28 cellular contexts compared by ENCODE assay signal in genomic region chr2:178082646-178083045, GRCh38. TPM values are rescaled to one million over a fixed set of nuclear protein-coding genes. Genes with fewer than 3 reads are reported as not detected.
"Had no signal": no experiment of that assay in that cellular context is flagged by ENCODE, and none has a peak within 500 bp of the region (broad histone marks: within the 10 kb centered on the region; RNA-seq: fewer than 3 reads in every experiment).

No MANE protein-coding gene starts in this region.

- H3K27ac Mint-ChIP-seq: natural killer cell; nephron; progenitor cell of endocrine pancreas; stimulated activated effector memory CD8-positive, alpha-beta T cell treated with anti-CD3 and anti-CD28 coated beads, Interleukin-12 subunit alpha, Interleukin-12 subunit beta, amount 100 ng/mL, for 72 hours; stimulated activated naive B cell treated with anti-CD40 and anti-IgM and Interleukin-4, amounts not matched to agents 10 μg/mL and 1 μg/mL and 100 μg/mL, for 72 hours; stimulated activated naive CD8-positive, alpha-beta T cell treated with anti-CD3 and anti-CD28 coated beads, Interleukin-15, Interleukin-2, amounts not matched to agents 100 ng/mL and 50 ng/mL, for 24 hours had no signal

- H3K4me1 Mint-ChIP-seq: natural killer cell; nephron; stimulated activated effector memory CD8-positive, alpha-beta T cell treated with anti-CD3 and anti-CD28 coated beads, Interleukin-12 subunit alpha, Interleukin-12 subunit beta, amount 100 ng/mL, for 72 hours; stimulated activated naive B cell treated with anti-CD40 and anti-IgM and Interleukin-4, amounts not matched to agents 10 μg/mL and 1 μg/mL and 100 μg/mL, for 72 hours had no signal

- H3K9me3 Mint-ChIP-seq: natural killer cell; stimulated activated effector memory CD8-positive, alpha-beta T cell treated with anti-CD3 and anti-CD28 coated beads, Interleukin-12 subunit alpha, Interleukin-12 subunit beta, amount 100 ng/mL, for 72 hours had no signal

- H3K4me3 ChIP-seq: pancreas, psoas muscle, right lobe of liver, sigmoid colon, stomach, thoracic aorta, thyroid gland, tibial nerve, upper lobe of left lung, vagina had no signal

- H3K36me3 ChIP-seq: neutrophil, pancreas, right lobe of liver, sigmoid colon, stomach, thoracic aorta, thyroid gland, tibial nerve, upper lobe of left lung, vagina had no signal

- H3K27me3 ChIP-seq: neutrophil, pancreas, right lobe of liver, sigmoid colon, stomach, thyroid gland, tibial nerve, upper lobe of left lung, vagina had no signal

- H3K4me3 Mint-ChIP-seq: natural killer cell; nephron; stimulated activated effector memory CD8-positive, alpha-beta T cell treated with anti-CD3 and anti-CD28 coated beads, Interleukin-12 subunit alpha, Interleukin-12 subunit beta, amount 100 ng/mL, for 72 hours; stimulated activated naive B cell treated with anti-CD40 and anti-IgM and Interleukin-4, amounts not matched to agents 10 μg/mL and 1 μg/mL and 100 μg/mL, for 72 hours; stimulated activated naive CD8-positive, alpha-beta T cell treated with anti-CD3 and anti-CD28 coated beads, Interleukin-15, Interleukin-2, amounts not matched to agents 100 ng/mL and 50 ng/mL, for 24 hours had no signal

- H3K27ac ChIP-seq: neutrophil, pancreas, psoas muscle, right lobe of liver, sigmoid colon, stomach, thoracic aorta, thyroid gland, tibial nerve, upper lobe of left lung, vagina had no signal

- H3K9me3 ChIP-seq: neutrophil, pancreas, psoas muscle, right lobe of liver, sigmoid colon, thoracic aorta, thyroid gland, upper lobe of left lung, vagina had no signal

- H3K4me1 ChIP-seq: pancreas, psoas muscle, right lobe of liver, sigmoid colon, stomach, tibial nerve, upper lobe of left lung, vagina had no signal

- DNase-seq: natural killer cell; nucleus accumbens; pancreas; posterior cingulate gyrus; psoas muscle; right cardiac atrium; right lobe of liver; sigmoid colon; small intestine; stimulated activated CD4-positive, alpha-beta T cell treated with anti-CD3 and anti-CD28 coated beads, Interleukin-15, amount 100 ng/mL, for 24 hours; stimulated activated CD4-positive, alpha-beta T cell treated with anti-CD3 and anti-CD28 coated beads, Interleukin-2, amount 100 ng/mL, for 24 hours; stimulated activated CD4-positive, alpha-beta T cell treated with anti-CD3 and anti-CD28 coated beads, Interleukin-2, amount 100 ng/mL, for 48 hours; stimulated activated CD4-positive, alpha-beta T cell treated with anti-CD3 and anti-CD28 coated beads, Interleukin-4, amount 100 ng/mL, for 24 hours; stimulated activated naive B cell treated with anti-CD40 and anti-IgM and Interleukin-4, amounts not matched to agents 10 μg/mL and 1 μg/mL and 100 μg/mL, for 72 hours; stimulated activated naive CD4-positive, alpha-beta T cell treated with Interleukin-2 at 50 U/mL for 16 hours; stomach; thyroid gland; trophoblast cell; upper lobe of left lung had no signal

- FAIRE-seq: pancreas, small intestine, urothelium cell line had no signal

- H3K36me3 Mint-ChIP-seq: natural killer cell; stimulated activated effector memory CD8-positive, alpha-beta T cell treated with anti-CD3 and anti-CD28 coated beads, Interleukin-12 subunit alpha, Interleukin-12 subunit beta, amount 100 ng/mL, for 72 hours; stimulated activated naive B cell treated with anti-CD40 and anti-IgM and Interleukin-4, amounts not matched to agents 10 μg/mL and 1 μg/mL and 100 μg/mL, for 72 hours had no signal

- ATAC-seq: natural killer cell; pancreas; psoas muscle; right cardiac atrium; right lobe of liver; stimulated activated effector memory CD8-positive, alpha-beta T cell treated with anti-CD3 and anti-CD28 coated beads, Interleukin-12 subunit alpha, Interleukin-12 subunit beta, amount 100 ng/mL, for 72 hours; stimulated activated naive B cell treated with anti-CD40 and anti-IgM and Interleukin-4, amounts not matched to agents 10 μg/mL and 1 μg/mL and 100 μg/mL, for 72 hours had no signal

RNA-seq across cellular contexts. Expression of gene PDE11A, which starts 10.1 kb away (rescaled TPM):
- total RNA-seq: natural killer cell had no signal
